In genomic region chr3:47414161-47414564, GRCh38 we compare ENCODE assay signal across 1 cellular context.
TF ChIP-seq lines count a peak whose summit lies in the region.

No MANE protein-coding gene starts in this region.

TF ChIP-seq in H1, 55 proteins besides CTCF, POLR2A, EP300 and RAD21:
- TF ChIP-seq SIN3A (conservative IDR thresholded peaks at IDR 0.05 in 1 of 2, IDR thresholded peaks at IDR 0.05 in 1 of 2; ENCODE audit: low read depth in 1 of 2, low read length in 2 of 2) (no peak), SP1 (IDR thresholded peaks at IDR 0.05; ENCODE audit: low read depth, low read length) (no peak), CBX8 (IDR thresholded peaks at IDR 0.05; ENCODE audit: borderline replicate concordance, low read depth, low read length) (no peak), SUZ12 (IDR thresholded peaks at IDR 0.05; ENCODE audit: low read length) (no peak), TBP (IDR thresholded peaks at IDR 0.05; ENCODE audit: low read depth, low read length) (no peak), BCL11A (IDR thresholded peaks at IDR 0.05; ENCODE audit: low read depth in 2 of 2, low read length in 2 of 2) (no peak), CREB1 (IDR thresholded peaks at IDR 0.05) (peak; percentile 42; the same call in 1 of the 2 replicates), POLR2AphosphoS5 (IDR thresholded peaks at IDR 0.05; ENCODE audit: low read depth, low read length) (peak; percentile 64; the same call in 1 of the 2 replicates)
